Comparison of ENCODE assay signal across 24 cellular contexts in the genomic region with DNA sequence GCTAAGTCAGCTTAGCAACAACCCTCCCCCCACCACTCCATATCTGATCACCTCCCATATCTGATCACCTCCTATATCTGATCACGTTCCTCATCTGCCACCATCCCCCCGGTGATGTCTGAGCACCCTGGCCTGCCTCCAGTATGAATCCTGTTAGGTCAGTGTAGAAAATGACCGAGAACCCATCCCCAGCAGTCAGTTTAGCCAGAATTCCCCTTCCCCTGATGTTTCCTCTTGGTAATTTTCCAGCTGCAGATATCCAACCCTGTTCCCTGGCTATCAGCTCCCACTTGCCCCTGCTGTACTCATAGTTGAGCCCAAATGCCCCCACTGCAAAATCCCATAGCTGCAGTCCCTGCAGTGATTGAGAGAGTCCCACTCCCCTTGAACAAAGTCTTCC. TPM values are rescaled to one million over a fixed set of nuclear protein-coding genes. Genes with fewer than 3 reads are reported as not detected.
A peak's percentile ranks its signal among the peaks of the same experiment; 100 is the strongest.
DNase-seq lines count a peak whose midpoint lies in the region; ATAC-seq, FAIRE-seq and TF ChIP-seq lines count a peak whose summit lies in the region.
"Had no signal": no experiment of that assay in that cellular context is flagged by ENCODE, and none has a peak within 500 bp of the region (broad histone marks: within the 10 kb centered on the region; RNA-seq: fewer than 3 reads in every experiment).

No MANE protein-coding gene starts in this region.

- no peaks in the 10 kb centered on the region for H3K79me1 ChIP-seq in H1 (ENCODE audit: low read depth, low read length)

- no peak for TF ChIP-seq EP300 in H1 (IDR thresholded peaks at IDR 0.05; ENCODE audit: borderline replicate concordance in 1 of 2, low read depth in 2 of 2, low read length in 2 of 2)

- H3K14ac ChIP-seq in H1 (ENCODE audit: insufficient read length) = no peak overlapping the region

- no peak overlapping the region for H2BK12ac ChIP-seq in H1 (ENCODE audit: low read depth, low read length)

- no peak overlapping the region for H3K4ac ChIP-seq in H1 (replicated peaks; ENCODE audit: insufficient read length, low read depth, low read length)

- intact Hi-C loops in activated CD4-positive, alpha-beta T cell treated with anti-CD3 and anti-CD28 coated beads for 36 hours (cut with DNase I, micrococcal nuclease) = no loop called here
- intact Hi-C loops in activated CD4-positive, alpha-beta memory T cell treated with anti-CD3 and anti-CD28 coated beads for 36 hours (cut with micrococcal nuclease) = no loop called here

- POLR2A ChIA-PET in activated CD4-positive, alpha-beta T cell treated with anti-CD3 and anti-CD28 coated beads for 36 hours (lab: Charles Lee) = interaction anchor here (0.7 kb wide), 1 partner anchor 52 kb away, joined by 3 read pairs; no protein-coding TSS in a partner anchor
- POLR2A ChIA-PET in activated CD4-positive, alpha-beta memory T cell treated with anti-CD3 and anti-CD28 coated beads for 36 hours (lab: Charles Lee) = interaction anchor here (0.8 kb wide), 1 partner anchor 18 kb away, joined by 4 read pairs; no protein-coding TSS in a partner anchor
- POLR2A ChIA-PET in H1 (lab: Charles Lee; ENCODE audit: partially characterized antibody) = interaction anchor here (0.7 to 1.8 kb wide), 4 partner anchors 16 to 109 kb away, joined by 3 to 6 read pairs (median 4); a partner anchor contains a TSS

- no peak overlapping the region for H3K9ac ChIP-seq in H1 (replicated peaks in 1 of 4; ENCODE audit: extremely low read depth in 1 of 4, low read depth in 3 of 4, low read length in 3 of 4)

- 95% methylated on average over 3 of the region's 3 CpGs; no CpG with 5 or more reads in 1 of the 2 experiments for WGBS in H1 (ENCODE audit: extremely low coverage in 1 of 2, insufficient coverage in 1 of 2, insufficient read length in 1 of 2, insufficient replicate concordance in 2 of 2, low coverage in 1 of 2, low lambda C conversion rate in 2 of 2, missing lambda C conversion rate in 1 of 2), 2 experiments

- H3K27me3 ChIP-seq in H1 (replicated peaks in 1 of 4; ENCODE audit: control insufficient read depth in 3 of 4, extremely low read depth in 1 of 4, insufficient read depth in 3 of 4, low read length in 3 of 4) (no peaks in the 10 kb centered on the region), neutrophil (no peaks in the 10 kb centered on the region)
- H3K27me3 ChIP-seq: hepatocyte, pancreas, right lobe of liver, suprapubic skin had no signal

- no peak overlapping the region for H4K91ac ChIP-seq in H1 (replicated peaks; ENCODE audit: insufficient read length, low read length)

- no peak for TF ChIP-seq POLR2A in H1 (IDR thresholded peaks at IDR 0.05; ENCODE audit: control extremely low read depth in 1 of 2, low read depth in 2 of 2, low read length in 2 of 2)

- H3K9me3 Mint-ChIP-seq in activated CD4-positive, alpha-beta T cell treated with anti-CD3 and anti-CD28 coated beads for 36 hours (ENCODE audit: low read depth) = peaks cover 4% of the 10 kb centered on the region
- peaks cover 7% of the 10 kb centered on the region for H3K9me3 Mint-ChIP-seq in activated CD4-positive, alpha-beta memory T cell treated with anti-CD3 and anti-CD28 coated beads for 36 hours

- no peak overlapping the region for H2BK5ac ChIP-seq in H1 (ENCODE audit: low read depth, low read length)

- H3K9me3 ChIP-seq in H1 (ENCODE audit: insufficient read depth in 2 of 2, low read depth in 1 of 2, low read length in 1 of 2) (no peaks in the 10 kb centered on the region; a peak in 2 of 4 replicates), neutrophil (no peaks in the 10 kb centered on the region)
- H3K9me3 ChIP-seq: pancreas, right lobe of liver, suprapubic skin had no signal

- H3K18ac ChIP-seq in H1 (ENCODE audit: extremely low read depth, low read length) = no peak overlapping the region

- no peak overlapping the region for H3K4me3 Mint-ChIP-seq in activated CD4-positive, alpha-beta T cell treated with anti-CD3 and anti-CD28 coated beads for 36 hours
- no peak overlapping the region for H3K4me3 Mint-ChIP-seq in activated CD4-positive, alpha-beta memory T cell treated with anti-CD3 and anti-CD28 coated beads for 36 hours

- H2AFZ ChIP-seq in H1 (ENCODE audit: low read length) = no peak overlapping the region
- H2AFZ ChIP-seq: hepatocyte had no signal

- no peak overlapping the region for H3K4me2 ChIP-seq in H1 (ENCODE audit: insufficient read depth in 1 of 2, low read depth in 2 of 2, low read length in 2 of 2)
- H3K4me2 ChIP-seq: hepatocyte had no signal

- peak overlapping the region; percentile 6; the same call in 1 of the 2 replicates for H2BK15ac ChIP-seq in H1 (ENCODE audit: low read length)

- H3K4me3 ChIP-seq in H1 (ENCODE audit: extremely low read depth in 1 of 4, insufficient read depth in 2 of 4, low read depth in 3 of 4, low read length in 4 of 4) (no peak overlapping the region), neutrophil (ENCODE audit: low read depth in 1 of 2, low read length in 1 of 2) (no peak overlapping the region)
- H3K4me3 ChIP-seq: hepatocyte, pancreas, right lobe of liver, suprapubic skin had no signal

- peaks cover 45% of the 10 kb centered on the region for H3K4me1 Mint-ChIP-seq in activated CD4-positive, alpha-beta T cell treated with anti-CD3 and anti-CD28 coated beads for 36 hours
- H3K4me1 Mint-ChIP-seq in activated CD4-positive, alpha-beta memory T cell treated with anti-CD3 and anti-CD28 coated beads for 36 hours (ENCODE audit: low read depth) = peaks cover 64% of the 10 kb centered on the region

- H3K27ac Mint-ChIP-seq in activated CD4-positive, alpha-beta T cell treated with anti-CD3 and anti-CD28 coated beads for 36 hours = peak overlapping the region; percentile 70
- peak overlapping the region; percentile 58 for H3K27ac Mint-ChIP-seq in activated CD4-positive, alpha-beta memory T cell treated with anti-CD3 and anti-CD28 coated beads for 36 hours

- TF ChIP-seq CTCF in H1 (IDR thresholded peaks at IDR 0.05; ENCODE audit: control extremely low read depth in 1 of 3, insufficient read depth in 1 of 3, low read depth in 1 of 3, low read length in 3 of 3) (no peak), neutrophil (IDR thresholded peaks at IDR 0.05) (no peak)

- no peak overlapping the region for H2BK20ac ChIP-seq in H1 (ENCODE audit: low read length)

- CTCF ChIA-PET in activated CD4-positive, alpha-beta T cell treated with anti-CD3 and anti-CD28 coated beads for 36 hours (lab: Charles Lee) = interaction anchor here (0.5 to 9.0 kb wide), 5 partner anchors 10 to 239 kb away, joined by 3 to 270 read pairs (median 3); a partner anchor contains a TSS
- CTCF ChIA-PET in activated CD4-positive, alpha-beta memory T cell treated with anti-CD3 and anti-CD28 coated beads for 36 hours (lab: Charles Lee) = interaction anchor here (0.6 to 13.9 kb wide), 4 partner anchors 12 to 212 kb away, joined by 3 to 472 read pairs (median 106); a partner anchor contains a TSS
- CTCF ChIA-PET in H1 (lab: Charles Lee; ENCODE audit: partially characterized antibody) = interaction anchor here (0.6 to 22.5 kb wide), 12 partner anchors 8 to 184 kb away, joined by 3 to 523 read pairs (median 6); a partner anchor contains a TSS

- no peak overlapping the region for H4K5ac ChIP-seq in H1 (ENCODE audit: insufficient read length, low read depth, low read length)

- no peaks in the 10 kb centered on the region for H3K23me2 ChIP-seq in H1 (ENCODE audit: low read depth, low read length)

- no peak overlapping the region for H3K23ac ChIP-seq in H1 (ENCODE audit: insufficient read length)

- no peak overlapping the region for H2AK5ac ChIP-seq in H1 (ENCODE audit: low read depth, low read length)

- H3K4me1 ChIP-seq in H1 (replicated peaks in 1 of 4; ENCODE audit: control insufficient read depth in 3 of 4, insufficient read depth in 4 of 4, low read length in 3 of 4) (peaks cover 2 to 9% (median 4%) of the 10 kb centered on the region in 4 experiments; a peak in 4 of 7 replicates), neutrophil (ENCODE audit: control insufficient read depth in 1 of 2, insufficient read depth in 1 of 2, low read depth in 1 of 2, low read length in 1 of 2) (peaks cover 56 to 65% of the 10 kb centered on the region in 2 experiments)
- H3K4me1 ChIP-seq: foreskin keratinocyte, pancreas, right lobe of liver had no signal

- no peak for DNase-seq in activated CD4-positive, alpha-beta T cell treated with anti-CD3 and anti-CD28 coated beads for 36 hours
- DNase-seq in activated CD4-positive, alpha-beta T cell treated with anti-CD3 and anti-CD28 coated beads for 48 hours = no peak
- DNase-seq in activated CD4-positive, alpha-beta memory T cell treated with anti-CD3 and anti-CD28 coated beads for 36 hours = no peak
- DNase-seq in H1 (ENCODE audit: low read depth in 1 of 2, low spot score in 2 of 2) (no peak), cerebellar nuclear complex (lab: John Stamatoyannopoulos, UW) (no peak), AG08395 (ENCODE audit: low spot score) (no peak), AML-193 (lab: John Stamatoyannopoulos, UW) (no peak)
- DNase-seq: activated CD4-positive, alpha-beta T cell treated with anti-CD3 and anti-CD28 coated beads, Interleukin-2, amount 50 U/mL, for 4 hours; activated T-cell treated with anti-CD3 and anti-CD28 coated beads, Interleukin-2, amount 50 U/mL, for 48 hours; amygdala; erythroblast; foreskin keratinocyte; left ventricle myocardium superior; NCI-H1417 treated with DMSO at 0.1 percent for 48 hours; NCI-H2171; NCI-H526 treated with DMSO at 0.1 percent for 48 hours; right lobe of liver had no signal

- no peak overlapping the region for H2BK120ac ChIP-seq in H1 (replicated peaks; ENCODE audit: low read depth, low read length)

- H3K27ac ChIP-seq in H1 (ENCODE audit: low read depth, low read length) = no peak overlapping the region
- H3K27ac ChIP-seq in neutrophil = peak overlapping the region; percentile 80
- H3K27ac ChIP-seq: foreskin keratinocyte, hepatocyte, pancreas, right lobe of liver, RWPE1, suprapubic skin had no signal

- no peak overlapping the region for H3K56ac ChIP-seq in H1 (replicated peaks; ENCODE audit: insufficient read length, low read depth, low read length)

- H3K79me2 ChIP-seq in H1 (ENCODE audit: control insufficient read depth in 1 of 2, insufficient read depth in 2 of 2, low read length in 2 of 2) = no peaks in the 10 kb centered on the region
- H3K79me2 ChIP-seq: hepatocyte had no signal

- H3K36me3 Mint-ChIP-seq in activated CD4-positive, alpha-beta T cell treated with anti-CD3 and anti-CD28 coated beads for 36 hours (ENCODE audit: low read depth) = peaks cover 46% of the 10 kb centered on the region
- peaks cover 41% of the 10 kb centered on the region for H3K36me3 Mint-ChIP-seq in activated CD4-positive, alpha-beta memory T cell treated with anti-CD3 and anti-CD28 coated beads for 36 hours

- H4K20me1 ChIP-seq in H1 (replicated peaks in 1 of 2; ENCODE audit: control insufficient read depth in 1 of 2, insufficient read depth in 2 of 2, low read length in 2 of 2) = no peaks in the 10 kb centered on the region

- H4K8ac ChIP-seq in H1 (ENCODE audit: extremely low read depth, insufficient read depth, low read length) = no peak overlapping the region

- ATAC-seq in activated CD4-positive, alpha-beta T cell treated with anti-CD3 and anti-CD28 coated beads for 36 hours = no peak
- ATAC-seq: foreskin keratinocyte, left ventricle myocardium superior, pancreas, right lobe of liver, SK-N-SH treated with all-trans-retinoic acid at 6 μM for 48 hours had no signal

- H3K27me3 Mint-ChIP-seq in activated CD4-positive, alpha-beta T cell treated with anti-CD3 and anti-CD28 coated beads for 36 hours = no peaks in the 10 kb centered on the region
- no peaks in the 10 kb centered on the region for H3K27me3 Mint-ChIP-seq in activated CD4-positive, alpha-beta memory T cell treated with anti-CD3 and anti-CD28 coated beads for 36 hours

- no peak for TF ChIP-seq RAD21 in H1 (IDR thresholded peaks at IDR 0.05 in 1 of 2, conservative IDR thresholded peaks at IDR 0.05 in 1 of 2; ENCODE audit: low read depth in 2 of 2, low read length in 2 of 2)

- H3K36me3 ChIP-seq in H1 (ENCODE audit: control insufficient read depth in 2 of 4, insufficient read depth in 4 of 4, low read length in 3 of 4) (no peaks in the 10 kb centered on the region), neutrophil (peaks cover 70% of the 10 kb centered on the region)
- H3K36me3 ChIP-seq: pancreas, right lobe of liver, suprapubic skin had no signal

- no peak for FAIRE-seq in H1 (lab: Jason Lieb, UNC)
- FAIRE-seq: pancreas had no signal

RNA-seq across cellular contexts. Expression of a gene that starts 12.5 kb away (rescaled TPM):
- 10 to 100 TPM; 31.0 to 36.9 TPM for total RNA-seq in activated CD4-positive, alpha-beta T cell treated with anti-CD3 and anti-CD28 coated beads for 36 hours
- 10 to 100 TPM; 56.8 to 60.1 TPM for total RNA-seq in activated CD4-positive, alpha-beta memory T cell treated with anti-CD3 and anti-CD28 coated beads for 36 hours
- total RNA-seq in H1 (2021; fragmentation: NEBNext Ultra II Directional; extraction: Animal tissue kit (Norgen Biotek cat#: 25700)) = 0.13 TPM in 1 of 2 replicates, not detected in the other
- 0.18 and 0.19 TPM in 2 replicates for polyA plus RNA-seq in H1 (2011; rRNA removed)
- 0.09 TPM for polyA plus RNA-seq in H1 (2011; cell fraction: cytosol; rRNA removed)
- 0.09 TPM for polyA plus RNA-seq in H1 (2011; cell fraction: nucleus; rRNA removed)
- polyA plus RNA-seq in H1 (2012, experiment 1 of 2) = 0.09 TPM in 1 of 4 replicates, not detected in the others
- not detected for polyA plus RNA-seq in H1 (2012, experiment 2 of 2)
- 0.08 TPM for polyA plus RNA-seq in H1 (2013, experiment 1 of 2)
- 0.06 TPM for polyA plus RNA-seq in H1 (2013, experiment 2 of 2)
- 0.10 TPM in 1 of 2 replicates, not detected in the other for polyA minus RNA-seq in H1 (2011; rRNA and poly(A)+ RNA removed)
- not detected for polyA minus RNA-seq in H1 (2011; cell fraction: cytosol; rRNA and poly(A)+ RNA removed)
- polyA minus RNA-seq in H1 (2011; cell fraction: nucleus; rRNA and poly(A)+ RNA removed) = not detected

RNA-seq across cellular contexts. Expression of a gene that starts 23.3 kb away (rescaled TPM):
- total RNA-seq in activated CD4-positive, alpha-beta T cell treated with anti-CD3 and anti-CD28 coated beads for 36 hours = under 1 TPM; 0.21 to 0.28 TPM
- under 1 TPM; 0.10 to 0.24 TPM for total RNA-seq in activated CD4-positive, alpha-beta memory T cell treated with anti-CD3 and anti-CD28 coated beads for 36 hours
- total RNA-seq in H1 (2021; fragmentation: NEBNext Ultra II Directional; extraction: Animal tissue kit (Norgen Biotek cat#: 25700)) = 0.48 and 0.61 TPM in 2 replicates
- 0.35 TPM in 2 replicates for polyA plus RNA-seq in H1 (2011; rRNA removed)
- polyA plus RNA-seq in H1 (2011; cell fraction: cytosol; rRNA removed) = 0.41 TPM
- 0.27 TPM for polyA plus RNA-seq in H1 (2011; cell fraction: nucleus; rRNA removed)
- 0.16 to 0.42 TPM (median 0.24 TPM) in 4 replicates for polyA plus RNA-seq in H1 (2012, experiment 1 of 2)
- polyA plus RNA-seq in H1 (2012, experiment 2 of 2) = 0.26 TPM
- polyA plus RNA-seq in H1 (2013, experiment 1 of 2) = 0.55 TPM
- 0.68 TPM for polyA plus RNA-seq in H1 (2013, experiment 2 of 2)
- polyA minus RNA-seq in H1 (2011; rRNA and poly(A)+ RNA removed) = not detected in 2 replicates
- polyA minus RNA-seq in H1 (2011; cell fraction: cytosol; rRNA and poly(A)+ RNA removed) = not detected
- not detected for polyA minus RNA-seq in H1 (2011; cell fraction: nucleus; rRNA and poly(A)+ RNA removed)
- total RNA-seq: A172, foreskin keratinocyte had no signal

RNA-seq across cellular contexts. Expression of a gene that starts 58.8 kb away (rescaled TPM):
- 10 to 100 TPM; 67.3 to 83.8 TPM for total RNA-seq in activated CD4-positive, alpha-beta T cell treated with anti-CD3 and anti-CD28 coated beads for 36 hours
- total RNA-seq in activated CD4-positive, alpha-beta memory T cell treated with anti-CD3 and anti-CD28 coated beads for 36 hours = 10 to 100 TPM; 88.6 to 94.3 TPM
- 78.1 and 82.3 TPM in 2 replicates for total RNA-seq in H1 (2021; fragmentation: NEBNext Ultra II Directional; extraction: Animal tissue kit (Norgen Biotek cat#: 25700))
- polyA plus RNA-seq in H1 (2011; rRNA removed) = 54.5 and 72.1 TPM in 2 replicates
- 78.1 TPM for polyA plus RNA-seq in H1 (2011; cell fraction: cytosol; rRNA removed)
- polyA plus RNA-seq in H1 (2011; cell fraction: nucleus; rRNA removed) = 62.2 TPM
- 90.4 to 92.7 TPM (median 91.1 TPM) in 4 replicates for polyA plus RNA-seq in H1 (2012, experiment 1 of 2)
- polyA plus RNA-seq in H1 (2012, experiment 2 of 2) = 48.9 TPM
- 70.5 TPM for polyA plus RNA-seq in H1 (2013, experiment 1 of 2)
- 70.7 TPM for polyA plus RNA-seq in H1 (2013, experiment 2 of 2)
- polyA minus RNA-seq in H1 (2011; rRNA and poly(A)+ RNA removed) = 43.8 and 59.1 TPM in 2 replicates
- 19.7 TPM for polyA minus RNA-seq in H1 (2011; cell fraction: cytosol; rRNA and poly(A)+ RNA removed)
- 42.0 TPM for polyA minus RNA-seq in H1 (2011; cell fraction: nucleus; rRNA and poly(A)+ RNA removed)

Comparison
In these comparisons a context has a peak if more than half of its experiments do, and no peak if none do; other contexts are left out.
1. RNA of a gene that starts 12.5 kb away (total RNA-seq): 56.8 to 60.1 TPM in activated CD4-positive, alpha-beta memory T cell treated with anti-CD3 and anti-CD28 coated beads for 36 hours and 31.0 to 36.9 TPM in activated CD4-positive, alpha-beta T cell treated with anti-CD3 and anti-CD28 coated beads for 36 hours; 0.13 TPM in H1; every median in the first group is over 10 times any median in the second.